ENCODE assay signal across 1 cellular context in genomic region chr9:130199605-130200004, GRCh38.
TF ChIP-seq lines count a peak whose summit lies in the region.

No MANE protein-coding gene starts in this region.

TF ChIP-seq in GM23338, 12 proteins besides CTCF, POLR2A, EP300 and RAD21 (continued from another document):
- no peak for TF ChIP-seq ZNF462 (CRISPR knock-in tag; IDR thresholded peaks at IDR 0.05)
- no peak for TF ChIP-seq STAT1 (IDR thresholded peaks at IDR 0.05; ENCODE audit: unreplicated experiment)
- no peak for TF ChIP-seq NANOG (IDR thresholded peaks at IDR 0.05; ENCODE audit: borderline replicate concordance)
- no peak for TF ChIP-seq ETS1 (IDR thresholded peaks at IDR 0.05)
- TF ChIP-seq ZNF114 (CRISPR knock-in tag; IDR thresholded peaks at IDR 0.05), result no peak
- no peak for TF ChIP-seq EZH2phosphoT487 (IDR thresholded peaks at IDR 0.05; ENCODE audit: unreplicated experiment)
- TF ChIP-seq EZH2 (IDR thresholded peaks at IDR 0.05; ENCODE audit: low read depth, unreplicated experiment), result no peak
- TF ChIP-seq POLR2AphosphoS5 (IDR thresholded peaks at IDR 0.05; ENCODE audit: low read depth), result no peak
